Comparison of ENCODE assay signal across 1 cellular context in the genomic region with DNA sequence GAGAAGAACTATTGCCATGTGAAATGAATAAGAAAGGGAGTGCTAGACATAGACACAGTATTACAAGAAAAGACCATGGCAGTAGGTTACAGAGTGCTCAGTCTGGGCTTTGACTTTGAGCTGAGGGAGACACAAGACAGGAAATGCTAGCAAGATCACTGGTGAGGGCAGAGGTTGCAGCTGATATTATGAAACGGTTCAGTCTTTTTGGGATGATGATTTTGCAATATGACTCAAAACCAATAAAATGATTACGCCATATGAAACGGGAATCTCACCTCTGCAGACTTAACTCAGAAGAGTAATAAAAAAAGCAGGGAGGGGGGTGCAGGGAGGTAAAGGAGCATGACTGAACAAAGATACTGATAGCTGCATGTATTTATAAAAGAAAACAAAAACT.
TF ChIP-seq lines count a peak whose summit lies in the region.

No MANE protein-coding gene starts in this region.

TF ChIP-seq in H1, 55 proteins besides CTCF, POLR2A, EP300 and RAD21:
- TF ChIP-seq SIN3A (conservative IDR thresholded peaks at IDR 0.05 in 1 of 2, IDR thresholded peaks at IDR 0.05 in 1 of 2; ENCODE audit: low read depth in 1 of 2, low read length in 2 of 2) (no peak), CTBP2 (IDR thresholded peaks at IDR 0.05; ENCODE audit: borderline replicate concordance, insufficient read depth, insufficient read length, low read length) (no peak), HDAC2 (IDR thresholded peaks at IDR 0.05; ENCODE audit: borderline replicate concordance in 1 of 2, low read depth in 2 of 2, low read length in 2 of 2) (no peak), RBBP5 (IDR thresholded peaks at IDR 0.05; ENCODE audit: borderline replicate concordance, low read depth, low read length) (no peak), SRF (IDR thresholded peaks at IDR 0.05; ENCODE audit: low read depth, low read length) (no peak), SP1 (IDR thresholded peaks at IDR 0.05; ENCODE audit: low read depth, low read length) (no peak), BACH1 (IDR thresholded peaks at IDR 0.05; ENCODE audit: low read length) (no peak), CHD1 (IDR thresholded peaks at IDR 0.05; ENCODE audit: low read depth, low read length) (no peak), SP4 (IDR thresholded peaks at IDR 0.05; ENCODE audit: low read length) (no peak), EGR1 (IDR thresholded peaks at IDR 0.05; ENCODE audit: borderline replicate concordance, low read depth, low read length) (no peak), RNF2 (IDR thresholded peaks at IDR 0.05; ENCODE audit: borderline replicate concordance, low read depth, low read length, missing control alignments, poor library complexity, severe bottlenecking) (no peak), RFX5 (IDR thresholded peaks at IDR 0.05; ENCODE audit: borderline replicate concordance, low read depth, low read length) (no peak), SIX5 (IDR thresholded peaks at IDR 0.05; ENCODE audit: low read depth, low read length) (no peak)
- TF ChIP-seq, protein P1, sequence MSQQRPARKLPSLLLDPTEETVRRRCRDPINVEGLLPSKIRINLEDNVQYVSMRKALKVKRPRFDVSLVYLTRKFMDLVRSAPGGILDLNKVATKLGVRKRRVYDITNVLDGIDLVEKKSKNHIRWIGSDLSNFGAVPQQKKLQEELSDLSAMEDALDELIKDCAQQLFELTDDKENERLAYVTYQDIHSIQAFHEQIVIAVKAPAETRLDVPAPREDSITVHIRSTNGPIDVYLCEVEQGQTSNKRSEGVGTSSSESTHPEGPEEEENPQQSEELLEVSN (IDR thresholded peaks at IDR 0.05), result no peak
- TF ChIP-seq, protein P2, sequence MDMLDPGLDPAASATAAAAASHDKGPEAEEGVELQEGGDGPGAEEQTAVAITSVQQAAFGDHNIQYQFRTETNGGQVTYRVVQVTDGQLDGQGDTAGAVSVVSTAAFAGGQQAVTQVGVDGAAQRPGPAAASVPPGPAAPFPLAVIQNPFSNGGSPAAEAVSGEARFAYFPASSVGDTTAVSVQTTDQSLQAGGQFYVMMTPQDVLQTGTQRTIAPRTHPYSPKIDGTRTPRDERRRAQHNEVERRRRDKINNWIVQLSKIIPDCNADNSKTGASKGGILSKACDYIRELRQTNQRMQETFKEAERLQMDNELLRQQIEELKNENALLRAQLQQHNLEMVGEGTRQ (IDR thresholded peaks at IDR 0.05; ENCODE audit: low read length), result no peak
